In the genomic region with DNA sequence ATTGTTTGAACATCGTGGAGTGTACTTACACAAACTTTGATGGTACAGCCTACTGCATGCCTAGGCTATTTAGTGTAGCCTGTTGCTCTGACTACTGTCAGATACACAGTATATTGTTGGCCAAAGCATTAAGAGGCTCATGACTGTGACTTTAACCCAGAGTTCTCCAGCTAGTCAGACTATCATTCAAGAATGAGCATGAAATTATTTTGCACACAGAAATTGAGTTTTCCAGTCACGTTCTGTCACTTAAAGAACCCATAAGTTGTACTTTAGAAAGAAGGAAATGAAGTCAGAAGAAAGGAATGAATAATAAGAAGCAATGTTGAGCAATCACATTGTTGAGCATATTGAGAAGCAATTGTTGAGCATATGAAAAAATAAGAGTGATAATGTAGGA, we compare ENCODE assay signal across 12 cellular contexts. TPM values are rescaled to one million over a fixed set of nuclear protein-coding genes. Genes with fewer than 3 reads are reported as not detected.
DNase-seq lines count a peak whose midpoint lies in the region; ATAC-seq, FAIRE-seq and TF ChIP-seq lines count a peak whose summit lies in the region.
"Had no signal": no experiment of that assay in that cellular context is flagged by ENCODE, and none has a peak within 500 bp of the region (broad histone marks: within the 10 kb centered on the region; RNA-seq: fewer than 3 reads in every experiment).

No MANE protein-coding gene starts in this region.

- peak; percentile 61 for FAIRE-seq in endothelial cell of umbilical vein (lab: Jason Lieb, UNC)

- H3K4me1 ChIP-seq in endothelial cell of umbilical vein (ENCODE audit: control insufficient read depth, extremely low read depth, insufficient read depth, low read length) (peaks cover 9% of the 10 kb centered on the region), osteoblast (ENCODE audit: insufficient read depth, low read length) (peaks cover 43% of the 10 kb centered on the region)

- POLR2A ChIA-PET in endothelial cell of umbilical vein (lab: Charles Lee): no interaction called here

- peak; percentile 80 for DNase-seq in EL
- peak; percentile 64 for DNase-seq in MV-4-11 (lab: John Stamatoyannopoulos, UW)
- peak; percentile 41 for DNase-seq in endothelial cell of umbilical vein (ENCODE audit: low read depth, low spot score)
- DNase-seq in osteoblast (ENCODE audit: insufficient read length, low spot score, missing footprints): no peak
- no peak for DNase-seq in SHP77 (lab: John Stamatoyannopoulos, UW)
- DNase-seq in activated CD8-positive, alpha-beta memory T cell treated with anti-CD3 and anti-CD28 coated beads, Interleukin-2, amount 50 U/mL, for 48 hours: no peak
- no peak for DNase-seq in HuH-7.5 (ENCODE audit: low spot score)
- DNase-seq: activated naive CD4-positive, alpha-beta T cell; DMS79; nucleus accumbens had no signal

- H3K36me3 ChIP-seq in endothelial cell of umbilical vein (ENCODE audit: control insufficient read depth in 2 of 2, extremely low read depth in 1 of 2, insufficient read depth in 2 of 2, low read length in 2 of 2): peaks cover 0 to 3% of the 10 kb centered on the region in 2 experiments
- H3K36me3 ChIP-seq in osteoblast (ENCODE audit: insufficient read depth, low read length): peaks cover 31% of the 10 kb centered on the region

- no peaks in the 10 kb centered on the region for H3K27me3 ChIP-seq in endothelial cell of umbilical vein (ENCODE audit: control insufficient read depth in 2 of 2, insufficient read depth in 2 of 2, low read length in 2 of 2)
- no peaks in the 10 kb centered on the region for H3K27me3 ChIP-seq in osteoblast (ENCODE audit: insufficient read depth, low read length)

- H3K27ac ChIP-seq in endothelial cell of umbilical vein (ENCODE audit: insufficient read depth, low read depth, low read length) (no peak overlapping the region), osteoblast (ENCODE audit: low read depth, low read length) (peak overlapping the region; percentile 83)

- CTCF ChIA-PET in endothelial cell of umbilical vein (lab: Charles Lee): no interaction called here

- no peaks in the 10 kb centered on the region for H3K79me2 ChIP-seq in endothelial cell of umbilical vein (ENCODE audit: control insufficient read depth, insufficient read depth, low read length)
- peaks cover 7% of the 10 kb centered on the region for H3K79me2 ChIP-seq in osteoblast (ENCODE audit: insufficient read depth, low read length)

- H3K4me2 ChIP-seq in endothelial cell of umbilical vein (ENCODE audit: insufficient read depth, low read length) (no peak overlapping the region), osteoblast (ENCODE audit: insufficient read depth, low read length) (peak overlapping the region; percentile 20)

- H3K4me3 ChIP-seq in endothelial cell of umbilical vein (replicated peaks in 1 of 3; ENCODE audit: insufficient read depth in 1 of 3, low read depth in 1 of 3, low read length in 3 of 3) (no peak overlapping the region), osteoblast (ENCODE audit: insufficient read depth, low read length) (no peak overlapping the region)

- no peak for TF ChIP-seq POLR2A in endothelial cell of umbilical vein (IDR thresholded peaks at IDR 0.05; ENCODE audit: low read depth, low read length)

- TF ChIP-seq CTCF in endothelial cell of umbilical vein (IDR thresholded peaks at IDR 0.05; ENCODE audit: extremely low read depth in 1 of 2, insufficient read depth in 1 of 2, low read depth in 1 of 2, low read length in 2 of 2) (no peak), osteoblast (IDR thresholded peaks at IDR 0.05; ENCODE audit: extremely low read depth, low read depth, low read length) (no peak)

- no peaks in the 10 kb centered on the region for H3K9me1 ChIP-seq in endothelial cell of umbilical vein (replicated peaks; ENCODE audit: control insufficient read depth, extremely low read depth, insufficient read depth, low read length)

- intact Hi-C loops in endothelial cell of umbilical vein (cut with micrococcal nuclease): no loop called here

- no peaks in the 10 kb centered on the region for H4K20me1 ChIP-seq in endothelial cell of umbilical vein (replicated peaks; ENCODE audit: control insufficient read depth, extremely low read depth, insufficient read depth, low read length)
- no peaks in the 10 kb centered on the region for H4K20me1 ChIP-seq in osteoblast (ENCODE audit: insufficient read depth, low read length)

- BruUV-seq in endothelial cell of umbilical vein (replicated peaks; lab: Mats Ljungman, UMichigan): no TSS peak

- no peak overlapping the region for H2AFZ ChIP-seq in endothelial cell of umbilical vein (ENCODE audit: low read depth, low read length)
- H2AFZ ChIP-seq in osteoblast (ENCODE audit: low read length): no peak overlapping the region

- H3K9me3 ChIP-seq in endothelial cell of umbilical vein (replicated peaks; ENCODE audit: control insufficient read depth, insufficient read depth, low read length) (no peaks in the 10 kb centered on the region), osteoblast (ENCODE audit: low read depth, low read length) (no peaks in the 10 kb centered on the region)

- no peak overlapping the region for H3K9ac ChIP-seq in endothelial cell of umbilical vein (replicated peaks; ENCODE audit: extremely low read depth, insufficient read depth, low read length)

- no peak for ATAC-seq in HG03097 (IDR thresholded peaks at IDR 0.05; ENCODE audit: low FRiP score, unreplicated experiment)

- dilution Hi-C loops in endothelial cell of umbilical vein (cut with MboI; ENCODE audit: extremely low pct_ligation_motif_present, low sequenced_read_pairs): no loop called here

TF ChIP-seq in endothelial cell of umbilical vein, 7 proteins besides CTCF, POLR2A, EP300 and RAD21:
- TF ChIP-seq FOS (IDR thresholded peaks at IDR 0.05; ENCODE audit: borderline replicate concordance, insufficient read depth, low read length) (peak; percentile 12), JUN (IDR thresholded peaks at IDR 0.05; ENCODE audit: borderline replicate concordance, insufficient read depth, insufficient read length, low read depth) (peak; percentile 50), GATA2 (IDR thresholded peaks at IDR 0.05; ENCODE audit: insufficient read depth, insufficient read length, low read depth, low read length) (no peak), POLR2AphosphoS5 (IDR thresholded peaks at IDR 0.05; ENCODE audit: insufficient read depth, low read depth, low read length) (no peak), MYC (IDR thresholded peaks at IDR 0.05; ENCODE audit: low read depth, low read length) (no peak), EZH2 (IDR thresholded peaks at IDR 0.05; ENCODE audit: borderline replicate concordance, low read depth, low read length, severe bottlenecking) (no peak)
- TF ChIP-seq, protein P1, sequence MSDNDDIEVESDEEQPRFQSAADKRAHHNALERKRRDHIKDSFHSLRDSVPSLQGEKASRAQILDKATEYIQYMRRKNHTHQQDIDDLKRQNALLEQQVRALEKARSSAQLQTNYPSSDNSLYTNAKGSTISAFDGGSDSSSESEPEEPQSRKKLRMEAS (IDR thresholded peaks at IDR 0.05; ENCODE audit: insufficient read depth, insufficient read length): no peak
TF ChIP-seq in endothelial cell of umbilical vein: peak in this region for 2.

RNA-seq across cellular contexts. Expression of a gene that starts 37.6 kb away (rescaled TPM):
- total RNA-seq in endothelial cell of umbilical vein (0.44 and 0.53 TPM in 2 replicates), osteoblast (0.29 and 0.36 TPM in 2 replicates)
- 0.11 and 0.13 TPM in 2 replicates for polyA plus RNA-seq in endothelial cell of umbilical vein
- polyA plus RNA-seq in endothelial cell of umbilical vein (2011; cell fraction: cytosol; rRNA removed): 0.04 TPM in 1 of 2 replicates, not detected in the other
- polyA plus RNA-seq in endothelial cell of umbilical vein (2011; cell fraction: nucleus; rRNA removed): 0.71 and 1.3 TPM in 2 replicates
- not detected in 2 replicates for polyA plus RNA-seq in endothelial cell of umbilical vein (2012)
- polyA minus RNA-seq in endothelial cell of umbilical vein: 0.56 and 1.9 TPM in 2 replicates
- not detected for polyA minus RNA-seq in endothelial cell of umbilical vein (2011; cell fraction: cytosol; rRNA and poly(A)+ RNA removed)
- 1.7 and 1.8 TPM in 2 replicates for polyA minus RNA-seq in endothelial cell of umbilical vein (2011; cell fraction: nucleus; rRNA and poly(A)+ RNA removed)
- polyA plus RNA-seq: IgD-negative memory B cell had no signal

RNA-seq across cellular contexts. Expression of a gene that starts 54.1 kb away (rescaled TPM):
- total RNA-seq in endothelial cell of umbilical vein (not detected in 2 replicates), osteoblast (0.29 and 0.36 TPM in 2 replicates)
- 0.10 TPM in 1 of 2 replicates, not detected in the other for polyA plus RNA-seq in endothelial cell of umbilical vein
- polyA plus RNA-seq in endothelial cell of umbilical vein (2011; cell fraction: cytosol; rRNA removed): 0.03 TPM in 1 of 2 replicates, not detected in the other
- 0.21 and 0.24 TPM in 2 replicates for polyA plus RNA-seq in endothelial cell of umbilical vein (2011; cell fraction: nucleus; rRNA removed)
- polyA plus RNA-seq in endothelial cell of umbilical vein (2012): not detected in 2 replicates
- polyA minus RNA-seq in endothelial cell of umbilical vein: 0.42 TPM in 1 of 2 replicates, not detected in the other
- not detected for polyA minus RNA-seq in endothelial cell of umbilical vein (2011; cell fraction: cytosol; rRNA and poly(A)+ RNA removed)
- polyA minus RNA-seq in endothelial cell of umbilical vein (2011; cell fraction: nucleus; rRNA and poly(A)+ RNA removed): 0.29 TPM in 1 of 2 replicates, not detected in the other
- polyA plus RNA-seq: IgD-negative memory B cell had no signal

Comparison
In these comparisons a context has a peak if more than half of its experiments do, and no peak if none do; other contexts are left out.
1. DNase-seq: peak in EL (single experiment), MV-4-11 (single experiment) and endothelial cell of umbilical vein (single experiment); none in osteoblast (single experiment), SHP77 (0 of 2), activated CD8-positive, alpha-beta memory T cell treated with anti-CD3 and anti-CD28 coated beads, Interleukin-2, amount 50 U/mL, for 48 hours (single experiment) and HuH-7.5 (single experiment).